Comparison of ENCODE assay signal across 31 cellular contexts in genomic region chr13:111448504-111448903, GRCh38.
"Had no signal": no experiment of that assay in that cellular context is flagged by ENCODE, and none has a peak within 500 bp of the region (broad histone marks: within the 10 kb centered on the region; RNA-seq: fewer than 3 reads in every experiment).

No MANE protein-coding gene starts in this region.

- H3K4me1 Mint-ChIP-seq: activated B cell treated with CpG ODN at 0.5 μM for 24 hours; activated CD4-positive, alpha-beta T cell treated with anti-CD3 and anti-CD28 coated beads, Interleukin-2, amount 10 ng/mL, durations not matched to agents 24 days and 14 days; activated CD8-positive, alpha-beta memory T cell treated with anti-CD3 and anti-CD28 coated beads, Interleukin-2, amount 10 ng/mL, durations not matched to agents 7 days and 5 days; activated naive CD4-positive, alpha-beta T cell treated with anti-CD3 and anti-CD28 coated beads, Interleukin-2, amount 50 U/mL, for 24 hours; activated naive CD8-positive, alpha-beta T cell treated with anti-CD3 and anti-CD28 coated beads, Interleukin-2, amount 50 U/mL, for 24 hours had no signal

- H3K9me3 Mint-ChIP-seq: activated CD4-positive, alpha-beta memory T cell treated with anti-CD3 and anti-CD28 coated beads, Interleukin-2, amount 10 ng/mL, durations not matched to agents 7 days and 5 days; activated CD4-positive, alpha-beta T cell treated with anti-CD3 and anti-CD28 coated beads, Interleukin-2, amount 10 ng/mL, durations not matched to agents 24 days and 14 days; activated naive CD8-positive, alpha-beta T cell treated with anti-CD3 and anti-CD28 coated beads, Interleukin-2, amount 10 ng/mL, durations not matched to agents 7 days and 5 days had no signal

- H3K4me3 ChIP-seq: ascending aorta had no signal

- H3K27ac ChIP-seq: ascending aorta, VCaP had no signal

- H3K27ac Mint-ChIP-seq: activated B cell treated with CpG ODN at 0.5 μM for 24 hours; activated CD4-positive, alpha-beta memory T cell treated with anti-CD3 and anti-CD28 coated beads, Interleukin-2, amount 10 ng/mL, durations not matched to agents 7 days and 5 days; activated CD4-positive, alpha-beta T cell treated with anti-CD3 and anti-CD28 coated beads, Interleukin-2, amount 10 ng/mL, durations not matched to agents 24 days and 14 days; activated CD8-positive, alpha-beta memory T cell treated with anti-CD3 and anti-CD28 coated beads, Interleukin-2, amount 10 ng/mL, durations not matched to agents 7 days and 5 days; activated CD8-positive, alpha-beta T cell treated with anti-CD3 and anti-CD28 coated beads, Interleukin-2, amount 10 ng/mL, durations not matched to agents 7 days and 5 days; activated naive CD4-positive, alpha-beta T cell treated with anti-CD3 and anti-CD28 coated beads, Interleukin-2, amount 10 ng/mL, durations not matched to agents 7 days and 5 days; activated naive CD4-positive, alpha-beta T cell treated with anti-CD3 and anti-CD28 coated beads, Interleukin-2, amount 50 U/mL, for 24 hours; activated naive CD8-positive, alpha-beta T cell; activated naive CD8-positive, alpha-beta T cell treated with anti-CD3 and anti-CD28 coated beads, Interleukin-2, amount 10 ng/mL, durations not matched to agents 7 days and 5 days; activated naive CD8-positive, alpha-beta T cell treated with anti-CD3 and anti-CD28 coated beads, Interleukin-2, amount 50 U/mL, for 24 hours; activated T-cell treated with anti-CD3 and anti-CD28 coated beads, Interleukin-2, amount 50 U/mL, for 24 hours; activated T-helper 2 cell treated with anti-CD3 and anti-CD28 coated beads, Interferon-gamma antibody, Interleukin-2, Interleukin-4, amounts not matched to agents 10 μg/mL and 5 μg/mL and 100 μg/mL, durations not matched to agents 14 hours and 24 hours and 36 hours; brain; T-helper 1 cell treated with Interleukin-12 subunit alpha and Interleukin-12 subunit beta and Interleukin-4 antibody, amounts not matched to agents 30 μg/mL and 1 μg/mL, for 36 hours; T-helper 2 cell treated with Interferon-gamma antibody and Interleukin-4, amounts not matched to agents 5 μg/mL and 100 μg/mL, for 36 hours had no signal

- DNase-seq: activated B cell treated with CpG ODN at 0.5 μM for 24 hours; activated CD4-positive, alpha-beta memory T cell treated with anti-CD3 and anti-CD28 coated beads, Interleukin-2, amount 10 ng/mL, durations not matched to agents 7 days and 5 days; activated CD4-positive, alpha-beta T cell treated with anti-CD3 and anti-CD28 coated beads for 4 hours; activated CD4-positive, alpha-beta T cell treated with anti-CD3 and anti-CD28 coated beads, Interleukin-2, amount 10 ng/mL, durations not matched to agents 24 days and 14 days; activated CD4-positive, alpha-beta T cell treated with anti-CD3 and anti-CD28 coated beads, Interleukin-2, amount 50 U/mL, for 1 hour; activated CD4-positive, alpha-beta T cell treated with anti-CD3 and anti-CD28 coated beads, Interleukin-2, amount 50 U/mL, for 4 hours; activated CD4-positive, CD25-positive, alpha-beta regulatory T cell treated with anti-CD3 and anti-CD28 coated beads, Interleukin-2, amount 50 U/mL, for 72 hours; activated CD8-positive, alpha-beta memory T cell treated with anti-CD3 and anti-CD28 coated beads for 24 hours; activated CD8-positive, alpha-beta memory T cell treated with anti-CD3 and anti-CD28 coated beads, Interleukin-2, amount 10 ng/mL, durations not matched to agents 7 days and 5 days; activated CD8-positive, alpha-beta memory T cell treated with anti-CD3 and anti-CD28 coated beads, Interleukin-2, amount 50 U/mL, for 48 hours; activated CD8-positive, alpha-beta T cell treated with anti-CD3 and anti-CD28 coated beads, Interleukin-2, amount 10 ng/mL, durations not matched to agents 7 days and 5 days; activated effector memory CD4-positive, alpha-beta T cell treated with Interleukin-2 at 50 U/mL for 16 hours; activated gamma-delta T cell; activated naive CD4-positive, alpha-beta T cell treated with anti-CD3 and anti-CD28 coated beads, Interleukin-2, amount 10 ng/mL, durations not matched to agents 7 days and 5 days; activated naive CD4-positive, alpha-beta T cell treated with Interleukin-2 at 50 U/mL for 16 hours; activated naive CD8-positive, alpha-beta T cell treated with anti-CD3 and anti-CD28 coated beads, Interleukin-2, amount 10 ng/mL, durations not matched to agents 7 days and 5 days; activated naive CD8-positive, alpha-beta T cell treated with anti-CD3 and anti-CD28 coated beads, Interleukin-2, amount 50 U/mL, for 24 hours; activated T-cell treated with anti-CD3 and anti-CD28 coated beads, Interleukin-2, amount 50 U/mL, for 24 hours; activated T-cell treated with anti-CD3 and anti-CD28 coated beads, Interleukin-2, amount 50 U/mL, for 48 hours; central memory CD4-positive, alpha-beta T cell; T-helper 1 cell; T-helper 2 cell; T-helper 9 cell had no signal

- H3K27me3 ChIP-seq: ascending aorta had no signal

- H3K36me3 ChIP-seq: ascending aorta had no signal

- H3K36me3 Mint-ChIP-seq: activated CD8-positive, alpha-beta memory T cell treated with anti-CD3 and anti-CD28 coated beads, Interleukin-2, amount 10 ng/mL, durations not matched to agents 7 days and 5 days; activated naive CD4-positive, alpha-beta T cell treated with anti-CD3 and anti-CD28 coated beads, Interleukin-2, amount 10 ng/mL, durations not matched to agents 7 days and 5 days; activated naive CD4-positive, alpha-beta T cell treated with anti-CD3 and anti-CD28 coated beads, Interleukin-2, amount 50 U/mL, for 24 hours had no signal

- H3K4me1 ChIP-seq: ascending aorta had no signal

- ATAC-seq: activated CD8-positive, alpha-beta memory T cell treated with anti-CD3 and anti-CD28 coated beads, Interleukin-2, amount 10 ng/mL, durations not matched to agents 7 days and 5 days; activated CD8-positive, alpha-beta T cell treated with anti-CD3 and anti-CD28 coated beads, Interleukin-2, amount 10 ng/mL, durations not matched to agents 7 days and 5 days; activated naive CD8-positive, alpha-beta T cell treated with anti-CD3 and anti-CD28 coated beads, Interleukin-2, amount 50 U/mL, for 24 hours had no signal

- H3K4me3 Mint-ChIP-seq: activated B cell treated with CpG ODN at 0.5 μM for 24 hours; activated CD4-positive, alpha-beta memory T cell treated with anti-CD3 and anti-CD28 coated beads, Interleukin-2, amount 10 ng/mL, durations not matched to agents 7 days and 5 days; activated CD4-positive, alpha-beta T cell treated with anti-CD3 and anti-CD28 coated beads, Interleukin-2, amount 10 ng/mL, durations not matched to agents 24 days and 14 days; activated CD8-positive, alpha-beta memory T cell treated with anti-CD3 and anti-CD28 coated beads, Interleukin-2, amount 10 ng/mL, durations not matched to agents 7 days and 5 days; activated CD8-positive, alpha-beta T cell treated with anti-CD3 and anti-CD28 coated beads, Interleukin-2, amount 10 ng/mL, durations not matched to agents 7 days and 5 days; activated naive CD4-positive, alpha-beta T cell treated with anti-CD3 and anti-CD28 coated beads, Interleukin-2, amount 10 ng/mL, durations not matched to agents 7 days and 5 days; activated naive CD4-positive, alpha-beta T cell treated with anti-CD3 and anti-CD28 coated beads, Interleukin-2, amount 50 U/mL, for 24 hours; activated naive CD8-positive, alpha-beta T cell; activated naive CD8-positive, alpha-beta T cell treated with anti-CD3 and anti-CD28 coated beads, Interleukin-2, amount 10 ng/mL, durations not matched to agents 7 days and 5 days; activated naive CD8-positive, alpha-beta T cell treated with anti-CD3 and anti-CD28 coated beads, Interleukin-2, amount 50 U/mL, for 24 hours; activated T-cell treated with anti-CD3 and anti-CD28 coated beads, Interleukin-2, amount 50 U/mL, for 24 hours; brain; T-helper 1 cell treated with Interleukin-12 subunit alpha and Interleukin-12 subunit beta and Interleukin-4 antibody, amounts not matched to agents 30 μg/mL and 1 μg/mL, for 36 hours; T-helper 2 cell treated with Interferon-gamma antibody and Interleukin-4, amounts not matched to agents 5 μg/mL and 100 μg/mL, for 36 hours had no signal
